In the genomic region with DNA sequence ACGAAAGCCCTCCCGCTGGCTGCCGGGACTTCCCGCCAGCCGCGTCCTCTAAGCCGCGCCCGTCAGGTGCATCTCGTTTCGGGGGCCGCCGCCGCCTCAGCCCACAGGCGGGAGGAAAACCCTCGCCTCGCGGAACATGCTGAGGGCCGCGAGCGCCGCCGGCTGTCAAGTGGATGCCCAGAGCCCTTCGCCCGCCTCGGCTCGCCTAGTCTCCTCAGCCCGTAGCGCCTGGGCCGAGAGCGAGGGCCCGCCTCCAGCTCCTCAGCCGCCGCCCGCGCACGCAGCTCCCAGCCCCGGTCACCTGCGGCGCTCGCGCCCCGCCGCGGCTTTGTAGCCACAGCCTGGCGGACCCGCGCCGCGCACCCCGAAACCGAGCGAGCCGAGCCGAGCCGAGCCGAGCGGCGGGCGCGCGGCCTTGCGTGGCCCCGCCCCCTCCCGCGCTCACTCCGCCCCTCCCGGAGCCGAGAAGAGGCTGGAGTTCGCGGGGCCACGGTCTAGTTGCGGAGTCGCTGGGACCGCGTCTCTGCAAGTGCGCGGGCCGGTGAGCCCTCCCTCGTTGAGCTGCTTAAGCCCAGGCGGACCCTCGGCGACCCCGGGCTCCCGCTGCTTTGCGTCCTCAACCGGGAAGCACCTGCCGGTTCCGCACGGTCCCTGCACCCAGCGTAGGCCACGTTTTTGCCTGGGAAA, we compare ENCODE assay signal across 8 cellular contexts.
DNase-seq lines count a peak whose midpoint lies in the region; ATAC-seq lines count a peak whose summit lies in the region.

A gene (minus strand): TSS at position 382 of the 687 bp plus-strand sequence. CDS start 450 bp downstream, outside the sequence.

- DNase-seq in C1 segment of cervical spinal cord (lab: John Stamatoyannopoulos, UW) (peak in 13 of 14 donors; percentile 30 to 89 (median 73)), NCI-H748 treated with DMSO at 0.1 percent for 48 hours (lab: John Stamatoyannopoulos, UW) (peak; percentile 82), memory B cell (ENCODE audit: low spot score in 2 of 2) (peak; percentile 87 to 92)
- peak; percentile 54 to 72 for DNase-seq in activated CD8-positive, alpha-beta memory T cell treated with anti-CD3 and anti-CD28 coated beads for 1 hour (ENCODE audit: extremely low read depth in 1 of 2, low read depth in 1 of 2)
- DNase-seq in effector CD8-positive, alpha-beta T cell (lab: John Stamatoyannopoulos, UW) = peak; percentile 72
- DNase-seq in stimulated activated CD4-positive, alpha-beta T cell treated with anti-CD3 and anti-CD28 coated beads, TNF-alpha, amount 100 ng/mL, for 48 hours (ENCODE audit: low read depth in 3 of 3) = peak; percentile 63 to 81 (median 72)

- peak within 1 kb of the TSS; percentile 85 for H3K27ac Mint-ChIP-seq in memory B cell

- ATAC-seq in GM19328 (IDR thresholded peaks at IDR 0.05; ENCODE audit: unreplicated experiment) = peak; percentile 94
- ATAC-seq in HG03469 (IDR thresholded peaks at IDR 0.05; ENCODE audit: unreplicated experiment) = peak; percentile 83
- peak; percentile 78 for ATAC-seq in memory B cell (ENCODE audit: low read depth)

- H3K27me3 Mint-ChIP-seq in memory B cell = no peaks in the 10 kb centered on the region

- H3K4me3 Mint-ChIP-seq in memory B cell = peak within 1 kb of the TSS; percentile 88

- no peaks in the 10 kb centered on the region for H3K9me3 Mint-ChIP-seq in memory B cell

- H3K4me1 Mint-ChIP-seq in memory B cell = peaks cover 3% of the 10 kb centered on the region

- no peaks in the 10 kb centered on the region for H3K36me3 Mint-ChIP-seq in memory B cell

Comparison
In these comparisons a context has a peak if more than half of its experiments do, and no peak if none do; other contexts are left out.
1. Peak in every context shown above with its lines: DNase-seq and ATAC-seq.